In genomic region chr3:153063337-153063736, GRCh38 we compare ENCODE assay signal across 28 cellular contexts.
A peak's percentile ranks its signal among the peaks of the same experiment; 100 is the strongest.
DNase-seq lines count a peak whose midpoint lies in the region; ATAC-seq, FAIRE-seq and TF ChIP-seq lines count a peak whose summit lies in the region.
"Had no signal": no experiment of that assay in that cellular context is flagged by ENCODE, and none has a peak within 500 bp of the region (broad histone marks: within the 10 kb centered on the region; RNA-seq: fewer than 3 reads in every experiment).

No MANE protein-coding gene starts in this region.

- CTCF ChIA-PET in HepG2 (lab: Yijun Ruan, JAX; ENCODE audit: low intra/inter-chr PET ratio, low total read pairs): no interaction called here
- CTCF ChIA-PET in WTC11 (lab: Charles Lee): no interaction called here
- CTCF ChIA-PET in K562 (lab: Yijun Ruan, JAX; ENCODE audit: low intra/inter-chr PET ratio): no interaction called here

- no peaks in the 10 kb centered on the region for H3K9me3 ChIP-seq in HepG2 (ENCODE audit: low read length)
- no peaks in the 10 kb centered on the region for H3K9me3 ChIP-seq in right lobe of liver
- H3K9me3 ChIP-seq in OCI-LY3 (ENCODE audit: insufficient read depth, low read length): no peaks in the 10 kb centered on the region
- no peaks in the 10 kb centered on the region for H3K9me3 ChIP-seq in K562 (replicated peaks; ENCODE audit: control insufficient read depth, insufficient read depth, low read depth, low read length)
- H3K9me3 ChIP-seq: BE2C, BLaER1 had no signal

- no peaks in the 10 kb centered on the region for H3K27me3 Mint-ChIP-seq in WTC11 (ENCODE audit: low read depth)
- H3K27me3 Mint-ChIP-seq: CD4-positive, alpha-beta memory T cell had no signal

- no peak overlapping the region for H3K4me2 ChIP-seq in HepG2 (ENCODE audit: low read depth, low read length)
- no peak overlapping the region for H3K4me2 ChIP-seq in OCI-LY3 (ENCODE audit: low read length)
- no peak overlapping the region for H3K4me2 ChIP-seq in K562 (ENCODE audit: insufficient read depth, low read length)
- H3K4me2 ChIP-seq: BLaER1 had no signal

- no peaks in the 10 kb centered on the region for H3K36me3 ChIP-seq in HepG2 (replicated peaks in 1 of 2; ENCODE audit: control insufficient read depth in 1 of 2, insufficient read depth in 2 of 2, low read length in 2 of 2)
- no peaks in the 10 kb centered on the region for H3K36me3 ChIP-seq in right lobe of liver
- no peaks in the 10 kb centered on the region for H3K36me3 ChIP-seq in OCI-LY3 (replicated peaks; ENCODE audit: low read depth, low read length)
- no peaks in the 10 kb centered on the region for H3K36me3 ChIP-seq in K562 (ENCODE audit: control insufficient read depth, insufficient read depth, low read length)
- H3K36me3 ChIP-seq: BE2C, BLaER1 had no signal

- H3K27ac ChIP-seq in HepG2 (ENCODE audit: extremely low read length, insufficient read depth, low read length): no peak overlapping the region
- no peak overlapping the region for H3K27ac ChIP-seq in right lobe of liver
- H3K27ac ChIP-seq in OCI-LY3 (ENCODE audit: low read length): no peak overlapping the region
- H3K27ac ChIP-seq in K562 (ENCODE audit: extremely low read depth, low read depth, low read length): peak overlapping the region; percentile 39; the same call in 1 of the 3 replicates
- H3K27ac ChIP-seq: BLaER1 had no signal

- no peaks in the 10 kb centered on the region for H3K9me1 ChIP-seq in K562 (ENCODE audit: control insufficient read depth, insufficient read depth, low read length)

- TF ChIP-seq EP300 in HepG2 (IDR thresholded peaks at IDR 0.05; ENCODE audit: low read depth in 2 of 2, low read length in 2 of 2) (no peak), HepG2 (CRISPR knock-in tag; IDR thresholded peaks at IDR 0.05; ENCODE audit: borderline replicate concordance) (no peak), K562 (IDR thresholded peaks at IDR 0.05; ENCODE audit: low read length) (no peak)

- H3K4me1 ChIP-seq in HepG2 (ENCODE audit: insufficient read depth, low read length): no peaks in the 10 kb centered on the region
- no peaks in the 10 kb centered on the region for H3K4me1 ChIP-seq in right lobe of liver
- 0 out of 2 replicates have a peak, but pooled peaks cover 2% of the 10 kb centered on the region for H3K4me1 ChIP-seq in OCI-LY3 (ENCODE audit: low read length)
- peaks cover 4 to 17% of the 10 kb centered on the region in 2 experiments; a peak in 3 of 5 replicates for H3K4me1 ChIP-seq in K562 (replicated peaks in 1 of 2; ENCODE audit: control insufficient read depth in 2 of 2, insufficient read depth in 2 of 2, low read length in 2 of 2)
- H3K4me1 ChIP-seq: BE2C, BLaER1 had no signal

- H3K79me2 ChIP-seq in HepG2 (ENCODE audit: insufficient read depth, low read length) (no peaks in the 10 kb centered on the region), OCI-LY3 (ENCODE audit: low read length) (no peaks in the 10 kb centered on the region), K562 (ENCODE audit: control insufficient read depth, insufficient read depth, low read length) (no peaks in the 10 kb centered on the region)

- WGBS in HepG2 (ENCODE audit: low lambda C conversion rate): 0% methylated on average over 2 of the region's 2 CpGs
- 83% methylated on average over 2 of the region's 2 CpGs for WGBS in right lobe of liver (ENCODE audit: insufficient coverage, low coverage, low lambda C conversion rate, missing lambda C conversion rate)
- 49% methylated on average over 2 of the region's 2 CpGs for WGBS in K562 (ENCODE audit: insufficient coverage, low coverage, missing lambda C conversion rate)

- ATAC-seq in HepG2 (no peak), right lobe of liver (no peak), WTC11 (no peak), K562 (no peak), GM19452 (IDR thresholded peaks at IDR 0.05; ENCODE audit: unreplicated experiment) (no peak), sciatic nerve (no peak)

- H3K9me3 Mint-ChIP-seq in WTC11: no peaks in the 10 kb centered on the region
- H3K9me3 Mint-ChIP-seq: CD4-positive, alpha-beta memory T cell; CD4-positive, CD25-positive, alpha-beta regulatory T cell; CD8-positive, alpha-beta memory T cell had no signal

- no peaks in the 10 kb centered on the region for H3K36me3 Mint-ChIP-seq in WTC11
- H3K36me3 Mint-ChIP-seq: CD14-positive monocyte; CD4-positive, alpha-beta memory T cell; CD4-positive, CD25-positive, alpha-beta regulatory T cell; CD8-positive, alpha-beta memory T cell had no signal

- intact Hi-C loops in HepG2 (cut with micrococcal nuclease; ENCODE audit: unreplicated experiment): no loop called here
- intact Hi-C loops in right lobe of liver (cut with DNase I): no loop called here
- intact Hi-C loops in K562 (cut with micrococcal nuclease): no loop called here
- intact Hi-C loops in sciatic nerve (cut with DNase I): no loop called here

- peaks cover 2% of the 10 kb centered on the region for H3K4me1 Mint-ChIP-seq in WTC11
- H3K4me1 Mint-ChIP-seq: CD4-positive, alpha-beta memory T cell; CD4-positive, CD25-positive, alpha-beta regulatory T cell; CD8-positive, alpha-beta memory T cell had no signal

- BruUV-seq in HepG2 (replicated peaks; lab: Mats Ljungman, UMichigan) (no TSS peak), K562 (replicated peaks; lab: Mats Ljungman, UMichigan) (no TSS peak)

- H2AFZ ChIP-seq in HepG2 (ENCODE audit: low read length) (no peak overlapping the region), OCI-LY3 (ENCODE audit: low read depth, low read length) (peak overlapping the region; percentile 79; the same call in 1 of the 2 replicates), K562 (ENCODE audit: low read depth, low read length) (peak overlapping the region; percentile 74)

- peak overlapping the region; percentile 26; the same call in 1 of the 2 replicates for H3K27ac Mint-ChIP-seq in WTC11
- H3K27ac Mint-ChIP-seq: CD4-positive, alpha-beta memory T cell had no signal

- no peaks in the 10 kb centered on the region for H3K27me3 ChIP-seq in HepG2 (ENCODE audit: control insufficient read depth in 1 of 2, insufficient read depth in 2 of 2, low read length in 2 of 2)
- H3K27me3 ChIP-seq in right lobe of liver: no peaks in the 10 kb centered on the region
- no peaks in the 10 kb centered on the region for H3K27me3 ChIP-seq in OCI-LY3 (ENCODE audit: low read depth, low read length)
- no peaks in the 10 kb centered on the region for H3K27me3 ChIP-seq in K562 (ENCODE audit: control insufficient read depth in 2 of 2, insufficient read depth in 2 of 2, low read length in 2 of 2)
- H3K27me3 ChIP-seq: BE2C, BLaER1 had no signal

- TF ChIP-seq POLR2A in HepG2 (IDR thresholded peaks at IDR 0.05; ENCODE audit: insufficient read depth in 1 of 2, low read depth in 2 of 2, low read length in 2 of 2) (no peak), right lobe of liver (IDR thresholded peaks at IDR 0.05) (no peak), K562 (conservative IDR thresholded peaks at IDR 0.05) (no peak)

- no peak for TF ChIP-seq CTCF in HepG2 (CRISPR knock-in tag; IDR thresholded peaks at IDR 0.05)
- TF ChIP-seq CTCF in right lobe of liver (IDR thresholded peaks at IDR 0.05): no peak
- TF ChIP-seq CTCF in OCI-LY3 (IDR thresholded peaks at IDR 0.05; ENCODE audit: low read depth, low read length): no peak
- TF ChIP-seq CTCF in WTC11 (IDR thresholded peaks at IDR 0.05): no peak
- no peak for TF ChIP-seq CTCF in K562 (IDR thresholded peaks at IDR 0.05 in 2 of 3, conservative IDR thresholded peaks at IDR 0.05 in 1 of 3; ENCODE audit: insufficient read depth in 2 of 3, low read depth in 1 of 3, low read length in 3 of 3)

- DNase-seq in HepG2 (ENCODE audit: low spot score) (no peak), right lobe of liver (no peak), WTC11 (ENCODE audit: low spot score) (no peak), K562 (ENCODE audit: extremely low read depth in 1 of 4, low spot score in 3 of 4) (no peak), NCI-H1694 treated with DMSO at 0.1 percent for 48 hours (lab: John Stamatoyannopoulos, UW) (no peak), sciatic nerve (ENCODE audit: low spot score) (no peak)
- DNase-seq: 8988T; ACHN; BE2C; C1 segment of cervical spinal cord; CD4-positive, alpha-beta memory T cell; CD4-positive, CD25-positive, alpha-beta regulatory T cell; CD8-positive, alpha-beta memory T cell; COR-L47; DMS 273 treated with DMSO at 0.1 percent for 48 hours; DMS153; DMS53; DMS79; DND-41; EL; GDM1 had no signal

- in situ Hi-C loops in HepG2 (cut with HindIII; ENCODE audit: extremely low pct_ligation_motif_present, low pct_unique_long_range_greater_than_20kb) (no loop called here), K562 (cut with MboI) (no loop called here)

- FAIRE-seq in HepG2 (lab: Jason Lieb, UNC) (no peak), K562 (lab: Jason Lieb, UNC) (no peak)
- FAIRE-seq: A204.1, GM12891, GM19239 had no signal

- no peak for TF ChIP-seq RAD21 in HepG2 (CRISPR knock-in tag; IDR thresholded peaks at IDR 0.05)
- no peak for TF ChIP-seq RAD21 in K562 (CRISPR knock-in tag; conservative IDR thresholded peaks at IDR 0.05 in 1 of 2, IDR thresholded peaks at IDR 0.05 in 1 of 2)

- H3K4me3 ChIP-seq in HepG2 (replicated peaks in 1 of 3; ENCODE audit: insufficient read depth in 1 of 3, low read depth in 2 of 3, low read length in 3 of 3) (no peak overlapping the region), right lobe of liver (no peak overlapping the region), OCI-LY3 (ENCODE audit: low read length) (no peak overlapping the region), K562 (no peak overlapping the region)
- H3K4me3 ChIP-seq: BLaER1 had no signal

- H3K9ac ChIP-seq in HepG2 (ENCODE audit: insufficient read depth, low read depth, low read length) (no peak overlapping the region), OCI-LY3 (ENCODE audit: low read length) (no peak overlapping the region), K562 (ENCODE audit: insufficient read depth in 1 of 2, low read depth in 2 of 2, low read length in 2 of 2) (no peak overlapping the region)
- H3K9ac ChIP-seq: BLaER1 had no signal

- H4K20me1 ChIP-seq in HepG2 (ENCODE audit: insufficient read depth, low read length) (no peaks in the 10 kb centered on the region), OCI-LY3 (ENCODE audit: insufficient read depth, low read length) (no peaks in the 10 kb centered on the region), K562 (replicated peaks; ENCODE audit: control insufficient read depth, insufficient read depth, low read length) (no peaks in the 10 kb centered on the region)
- H4K20me1 ChIP-seq: BLaER1 had no signal

- POLR2A ChIA-PET in HepG2 (lab: Yijun Ruan, JAX) (no interaction called here), WTC11 (lab: Charles Lee) (no interaction called here), K562 (lab: Yijun Ruan, JAX) (no interaction called here)

- no peak overlapping the region for H3K4me3 Mint-ChIP-seq in WTC11
- H3K4me3 Mint-ChIP-seq: CD14-positive monocyte; CD4-positive, alpha-beta memory T cell; CD4-positive, CD25-positive, alpha-beta regulatory T cell; CD8-positive, alpha-beta memory T cell had no signal

TF ChIP-seq in HepG2, 621 proteins besides CTCF, POLR2A, EP300 and RAD21 (continues in another document):
- TF ChIP-seq ZNF629 (CRISPR knock-in tag; conservative IDR thresholded peaks at IDR 0.05) (0 out of 2 replicates have a peak, but pooled peaks have one; percentile 20), ZSCAN22 (CRISPR knock-in tag; IDR thresholded peaks at IDR 0.05) (no peak)

TF ChIP-seq in K562, 482 proteins besides CTCF, POLR2A, EP300 and RAD21 (continues in another document):
- no peak for TF ChIP-seq KLF13 (tag; IDR thresholded peaks at IDR 0.05; ENCODE audit: borderline replicate concordance, low read depth)

Comparison
In these comparisons a context has a peak if more than half of its experiments do, and no peak if none do; other contexts are left out.
1. Of the 241 proteins assayed by ChIP-seq in both HepG2 and K562: peak only in HepG2: none; only in K562: ADNP, HDAC2 and KDM1A; in both: none; in neither: 238.